In genomic region chr4:108113229-108113628, GRCh38 we compare ENCODE assay signal across 14 cellular contexts. TPM values are rescaled to one million over a fixed set of nuclear protein-coding genes. Genes with fewer than 3 reads are reported as not detected.
A peak's percentile ranks its signal among the peaks of the same experiment; 100 is the strongest.
DNase-seq lines count a peak whose midpoint lies in the region; FAIRE-seq and TF ChIP-seq lines count a peak whose summit lies in the region.
"Had no signal": no experiment of that assay in that cellular context is flagged by ENCODE, and none has a peak within 500 bp of the region (broad histone marks: within the 10 kb centered on the region; RNA-seq: fewer than 3 reads in every experiment).

No MANE protein-coding gene starts in this region.

- peak; percentile 8 for DNase-seq in LHCN-M2 (ENCODE audit: low read depth)
- DNase-seq in activated CD4-positive, alpha-beta memory T cell treated with anti-CD3 and anti-CD28 coated beads for 36 hours = peak; percentile 60
- no peak for DNase-seq in astrocyte (ENCODE audit: low read depth)
- DNase-seq in stimulated activated CD4-positive, alpha-beta T cell treated with anti-CD3 and anti-CD28 coated beads, Interleukin-4, amount 100 ng/mL, for 24 hours = peak; percentile 52
- no peak for DNase-seq in HuH-7.5 (ENCODE audit: low spot score)
- DNase-seq in NK-92 treated with Interleukin-12 subunit alpha and Interleukin-12 subunit beta, amount 100 ng/mL, for 24 hours (lab: John Stamatoyannopoulos, UW) = no peak
- DNase-seq in DMS114 treated with DMSO at 0.1 percent for 48 hours (lab: John Stamatoyannopoulos, UW; ENCODE audit: unreplicated experiment) = no peak
- no peak for DNase-seq in HAP-1 (ENCODE audit: low spot score in 2 of 2)
- DNase-seq: heart left ventricle, NCI-H2171 treated with DMSO at 0.1 percent for 48 hours, right lobe of liver, SIG-M5 had no signal

- peak overlapping the region; percentile 66 for H3K4me3 Mint-ChIP-seq in activated CD4-positive, alpha-beta memory T cell treated with anti-CD3 and anti-CD28 coated beads for 36 hours
- H3K4me3 Mint-ChIP-seq in astrocyte (ENCODE audit: unreplicated experiment) = peak overlapping the region; percentile 12
- H3K4me3 Mint-ChIP-seq: IgD-negative memory B cell had no signal

- H3K4me1 ChIP-seq in astrocyte (ENCODE audit: insufficient read depth, low read length) (peaks cover 4% of the 10 kb centered on the region), HAP-1 (peaks cover 6% of the 10 kb centered on the region)
- H3K4me1 ChIP-seq: right lobe of liver had no signal

- no peak for TF ChIP-seq CTCF in astrocyte (IDR thresholded peaks at IDR 0.05; ENCODE audit: insufficient read depth, low read depth, low read length)

- no peak overlapping the region for H3K9ac ChIP-seq in astrocyte (ENCODE audit: low read length)

- FAIRE-seq in astrocyte (lab: Jason Lieb, UNC) = no peak
- FAIRE-seq: D721Med had no signal

- H3K4me1 Mint-ChIP-seq in activated CD4-positive, alpha-beta memory T cell treated with anti-CD3 and anti-CD28 coated beads for 36 hours (ENCODE audit: low read depth) = peaks cover 100% of the 10 kb centered on the region
- peaks cover 57% of the 10 kb centered on the region for H3K4me1 Mint-ChIP-seq in astrocyte (ENCODE audit: low read depth, unreplicated experiment)

- peaks cover 29% of the 10 kb centered on the region for H3K36me3 Mint-ChIP-seq in activated CD4-positive, alpha-beta memory T cell treated with anti-CD3 and anti-CD28 coated beads for 36 hours
- H3K36me3 Mint-ChIP-seq in astrocyte (ENCODE audit: low read depth, unreplicated experiment) = no peaks in the 10 kb centered on the region
- H3K36me3 Mint-ChIP-seq: IgD-negative memory B cell had no signal

- POLR2A ChIA-PET in activated CD4-positive, alpha-beta memory T cell treated with anti-CD3 and anti-CD28 coated beads for 36 hours (lab: Charles Lee) = interaction anchor here (0.6 to 1.3 kb wide), 6 partner anchors 27 to 459 kb away, joined by 3 to 5 read pairs (median 4); no protein-coding TSS in a partner anchor

- H4K20me1 ChIP-seq in astrocyte (ENCODE audit: insufficient read depth, low read length) = no peaks in the 10 kb centered on the region

- no peaks in the 10 kb centered on the region for H3K36me3 ChIP-seq in astrocyte (ENCODE audit: insufficient read depth, low read length)
- H3K36me3 ChIP-seq in HAP-1 (replicated peaks) = no peaks in the 10 kb centered on the region
- H3K36me3 ChIP-seq: heart left ventricle, right lobe of liver had no signal

- H2AFZ ChIP-seq in astrocyte (ENCODE audit: low read depth, low read length) = no peak overlapping the region

- H3K27ac ChIP-seq in astrocyte (ENCODE audit: low read depth, low read length) = no peak overlapping the region
- H3K27ac ChIP-seq: right lobe of liver had no signal

- no peaks in the 10 kb centered on the region for H3K9me3 Mint-ChIP-seq in activated CD4-positive, alpha-beta memory T cell treated with anti-CD3 and anti-CD28 coated beads for 36 hours
- H3K9me3 Mint-ChIP-seq in astrocyte (ENCODE audit: unreplicated experiment) = no peaks in the 10 kb centered on the region

- CTCF ChIA-PET in activated CD4-positive, alpha-beta memory T cell treated with anti-CD3 and anti-CD28 coated beads for 36 hours (lab: Charles Lee) = interaction anchor here (0.5 to 2.7 kb wide), 3 partner anchors 11 to 94 kb away, joined by 3 to 6 read pairs (median 5); no protein-coding TSS in a partner anchor

- H3K27me3 ChIP-seq in astrocyte (ENCODE audit: insufficient read depth, low read length) (no peaks in the 10 kb centered on the region), HAP-1 (ENCODE audit: low read depth) (no peaks in the 10 kb centered on the region)
- H3K27me3 ChIP-seq: right lobe of liver had no signal

- in situ Hi-C loops in HAP-1 (cut with MboI; ENCODE audit: low sequenced_read_pairs) = no loop called here

- H3K27me3 Mint-ChIP-seq in activated CD4-positive, alpha-beta memory T cell treated with anti-CD3 and anti-CD28 coated beads for 36 hours = no peaks in the 10 kb centered on the region
- H3K27me3 Mint-ChIP-seq in astrocyte (ENCODE audit: low read depth, unreplicated experiment) = peaks cover 3% of the 10 kb centered on the region

- H3K9me3 ChIP-seq in astrocyte (ENCODE audit: insufficient read depth, low read depth, low read length) = no peaks in the 10 kb centered on the region
- H3K9me3 ChIP-seq in HAP-1 = no peaks in the 10 kb centered on the region
- H3K9me3 ChIP-seq: heart left ventricle, right lobe of liver had no signal

- H3K79me2 ChIP-seq in astrocyte (ENCODE audit: insufficient read depth, low read length) = no peaks in the 10 kb centered on the region

- no peak overlapping the region for H3K4me2 ChIP-seq in astrocyte (ENCODE audit: low read length)

- H3K4me3 ChIP-seq in astrocyte (ENCODE audit: insufficient read depth, low read depth, low read length) (no peak overlapping the region), HAP-1 (no peak overlapping the region)
- H3K4me3 ChIP-seq: heart left ventricle, right lobe of liver had no signal

- peak overlapping the region; percentile 89 for H3K27ac Mint-ChIP-seq in activated CD4-positive, alpha-beta memory T cell treated with anti-CD3 and anti-CD28 coated beads for 36 hours
- H3K27ac Mint-ChIP-seq in astrocyte (ENCODE audit: unreplicated experiment) = no peak overlapping the region
- H3K27ac Mint-ChIP-seq: IgD-negative memory B cell had no signal

- intact Hi-C loops in activated CD4-positive, alpha-beta memory T cell treated with anti-CD3 and anti-CD28 coated beads for 36 hours (cut with micrococcal nuclease) = no loop called here

RNA-seq across cellular contexts. Expression of gene LEF1, which starts 55.5 kb away (rescaled TPM):
- total RNA-seq in LHCN-M2 (2014; rRNA removed) (8.2 and 10.8 TPM in 2 replicates), astrocyte (16.6 and 23.6 TPM in 2 replicates)
- polyA plus RNA-seq in LHCN-M2 (2012) = 3.2 TPM
- total RNA-seq in activated CD4-positive, alpha-beta memory T cell treated with anti-CD3 and anti-CD28 coated beads for 36 hours = 100 to 1,000 TPM; 111 to 122 TPM

Comparison
In these comparisons a context has a peak if more than half of its experiments do, and no peak if none do; other contexts are left out.
1. DNase-seq: peak in LHCN-M2 (single experiment), activated CD4-positive, alpha-beta memory T cell treated with anti-CD3 and anti-CD28 coated beads for 36 hours (single experiment) and stimulated activated CD4-positive, alpha-beta T cell treated with anti-CD3 and anti-CD28 coated beads, Interleukin-4, amount 100 ng/mL, for 24 hours (single experiment); none in astrocyte (single experiment), HuH-7.5 (single experiment), NK-92 treated with Interleukin-12 subunit alpha and Interleukin-12 subunit beta, amount 100 ng/mL, for 24 hours (single experiment), DMS114 treated with DMSO at 0.1 percent for 48 hours (single experiment) and HAP-1 (0 of 2).